Comparison of ENCODE assay signal across 10 cellular contexts in the genomic region with DNA sequence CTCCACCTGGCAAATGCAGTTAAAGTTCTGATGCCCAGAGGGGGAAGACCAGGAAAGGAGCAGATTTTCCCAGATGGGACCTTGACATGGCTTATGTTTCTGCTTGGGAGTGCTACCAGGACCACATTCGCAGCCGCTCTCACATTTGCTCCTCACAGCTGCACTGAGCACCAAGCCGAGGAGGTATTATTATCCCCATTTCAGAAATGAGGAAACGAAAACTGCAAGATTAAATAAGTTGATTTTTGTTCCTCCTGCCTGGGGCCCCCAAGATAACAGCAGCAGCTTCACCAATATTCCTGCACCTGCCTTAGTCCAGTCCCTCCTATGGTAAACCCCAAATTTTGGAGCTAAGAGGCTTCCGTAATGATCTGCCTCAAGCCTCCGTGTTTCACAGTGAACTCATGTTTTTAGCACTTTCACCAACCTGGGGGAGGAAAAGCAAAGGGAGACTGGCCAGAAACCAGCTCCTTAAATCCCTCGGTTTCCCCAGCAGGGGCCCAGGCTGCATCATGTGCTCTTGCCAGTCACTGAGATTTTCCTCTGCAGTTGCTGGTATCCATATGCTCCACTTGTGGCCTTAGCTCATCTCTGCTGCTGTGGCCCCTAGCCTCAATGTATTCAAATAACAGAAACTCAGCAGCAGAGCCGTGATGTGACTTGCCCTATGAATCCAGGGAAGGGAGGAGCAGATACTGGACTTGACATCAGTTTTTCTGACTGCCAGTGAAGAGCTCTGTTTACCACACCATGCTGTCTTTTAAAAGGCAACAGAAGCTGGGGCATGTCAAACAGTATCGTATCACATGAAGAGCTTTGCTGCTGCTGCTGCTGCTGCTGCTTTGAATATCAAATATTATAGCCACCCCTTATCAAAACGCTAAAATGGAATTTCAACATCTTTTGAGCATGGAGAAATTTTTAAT.
DNase-seq lines count a peak whose midpoint lies in the region; ATAC-seq and TF ChIP-seq lines count a peak whose summit lies in the region.
"Had no signal": no experiment of that assay in that cellular context is flagged by ENCODE, and none has a peak within 500 bp of the region (broad histone marks: within the 10 kb centered on the region; RNA-seq: fewer than 3 reads in every experiment).

No MANE protein-coding gene starts in this region.

- no peaks in the 10 kb centered on the region for H3K36me3 ChIP-seq in ovary

- ATAC-seq in GM18519 (IDR thresholded peaks at IDR 0.05; ENCODE audit: low FRiP score, unreplicated experiment), result peak; percentile 48
- peak; percentile 44 for ATAC-seq in GM21390 (IDR thresholded peaks at IDR 0.05; ENCODE audit: unreplicated experiment)
- peak; percentile 23 for ATAC-seq in HG03135 (IDR thresholded peaks at IDR 0.05; ENCODE audit: unreplicated experiment)
- no peak for ATAC-seq in activated CD4-positive, CD25-positive, alpha-beta regulatory T cell treated with anti-CD3 and anti-CD28 coated beads, Interleukin-2, amount 50 U/mL, for 24 hours
- ATAC-seq: PC-3 had no signal

- WGBS in ovary, 3 donors, result 31 to 44% (median 40%) methylated on average over 10 of the region's 10 CpGs

- TF ChIP-seq EP300 in ovary (IDR thresholded peaks at IDR 0.05), result no peak

- no peak for TF ChIP-seq POLR2A in ovary (IDR thresholded peaks at IDR 0.05)

- intact Hi-C loops in ovary (cut with DNase I), result no loop called here

- no peak overlapping the region for H3K4me3 ChIP-seq in ovary

- no peaks in the 10 kb centered on the region for H3K9me3 ChIP-seq in ovary

- no peak for TF ChIP-seq CTCF in ovary (IDR thresholded peaks at IDR 0.05)

- H3K4me1 ChIP-seq in ovary (ENCODE audit: insufficient read depth), result no peaks in the 10 kb centered on the region

- DNase-seq in RPMI8226 (peak; percentile 25), ovary (no peak), SW 1271 (lab: John Stamatoyannopoulos, UW) (no peak)
- no peak for DNase-seq in NK-92 treated with Interleukin-12 subunit alpha and Interleukin-12 subunit beta, amount 100 ng/mL, for 24 hours (lab: John Stamatoyannopoulos, UW)
- DNase-seq: activated CD4-positive, alpha-beta T cell treated with anti-CD3 and anti-CD28 coated beads, Interleukin-2, amount 10 ng/mL, durations not matched to agents 24 days and 14 days; PC-3 had no signal

- no peaks in the 10 kb centered on the region for H3K27me3 ChIP-seq in ovary

- no peak overlapping the region for H3K27ac ChIP-seq in ovary

Comparison
In these comparisons a context has a peak if more than half of its experiments do, and no peak if none do; other contexts are left out.
1. ATAC-seq: peak in GM18519 (single experiment), GM21390 (single experiment) and HG03135 (single experiment); none in activated CD4-positive, CD25-positive, alpha-beta regulatory T cell treated with anti-CD3 and anti-CD28 coated beads, Interleukin-2, amount 50 U/mL, for 24 hours (0 of 2).